In genomic region chr2:27890146-27891062, GRCh38 we compare ENCODE assay signal across 8 cellular contexts. TPM values are rescaled to one million over a fixed set of nuclear protein-coding genes. Genes with fewer than 3 reads are reported as not detected.
DNase-seq lines count a peak whose midpoint lies in the region; ATAC-seq and TF ChIP-seq lines count a peak whose summit lies in the region.

BABAM2 (plus strand) TSS chr2:27890729; CDS start chr2:27894557, 3,828 bp downstream.
RBKS (minus strand) TSS chr2:27890387; CDS start chr2:27890345, 42 bp downstream.

- peak within 1 kb of the TSS; percentile 87 for H2AFZ ChIP-seq in osteoblast (ENCODE audit: low read length)

- H3K36me3 ChIP-seq in GM06990 (ENCODE audit: control insufficient read depth, insufficient read depth, low read length) (no peaks in the 10 kb centered on the region), SK-N-MC (ENCODE audit: insufficient read depth, low read length) (no peaks in the 10 kb centered on the region), osteoblast (ENCODE audit: insufficient read depth, low read length) (peaks cover 3% of the 10 kb centered on the region), thoracic aorta (no peaks in the 10 kb centered on the region)

- ATAC-seq in HG02588 (IDR thresholded peaks at IDR 0.05; ENCODE audit: unreplicated experiment) (peak; percentile 84), thoracic aorta (ENCODE audit: insufficient number of reproducible peaks, low FRiP score, low read depth) (peak; percentile 89)

- peak within 1 kb of the TSS; percentile 80 for H3K4me3 ChIP-seq in GM06990 (replicated peaks; ENCODE audit: low read depth, low read length)
- H3K4me3 ChIP-seq in NB4 (ENCODE audit: low read depth, low read length) = peak within 1 kb of the TSS; percentile 92
- H3K4me3 ChIP-seq in SK-N-MC = peak within 1 kb of the TSS; percentile 95
- H3K4me3 ChIP-seq in osteoblast (ENCODE audit: insufficient read depth, low read length) = peak within 1 kb of the TSS; percentile 89
- peak within 1 kb of the TSS; percentile 80 for H3K4me3 ChIP-seq in thoracic aorta

- TF ChIP-seq CTCF in GM06990 (IDR thresholded peaks at IDR 0.05; ENCODE audit: insufficient read depth, low read length, poor library complexity, severe bottlenecking) (no peak), NB4 (IDR thresholded peaks at IDR 0.05; ENCODE audit: low read depth, low read length) (no peak), osteoblast (IDR thresholded peaks at IDR 0.05; ENCODE audit: extremely low read depth, low read depth, low read length) (no peak), thoracic aorta (IDR thresholded peaks at IDR 0.05) (no peak)

- H3K27me3 Mint-ChIP-seq in activated naive CD4-positive, alpha-beta T cell treated with anti-CD3 and anti-CD28 coated beads, Interleukin-2, amount 50 U/mL, for 24 hours = no peaks in the 10 kb centered on the region

- peak within 1 kb of the TSS; percentile 83 for H3K4me2 ChIP-seq in osteoblast (ENCODE audit: insufficient read depth, low read length)

- H3K4me1 ChIP-seq in osteoblast (ENCODE audit: insufficient read depth, low read length) (peaks cover 31% of the 10 kb centered on the region), thoracic aorta (ENCODE audit: control insufficient read depth in 1 of 2, low read depth in 2 of 2) (peaks cover 14 to 38% of the 10 kb centered on the region in 2 donors)

- no peaks in the 10 kb centered on the region for H3K27me3 ChIP-seq in GM06990 (replicated peaks; ENCODE audit: control insufficient read depth, insufficient read depth, low read length)
- H3K27me3 ChIP-seq in osteoblast (ENCODE audit: insufficient read depth, low read length) = no peaks in the 10 kb centered on the region
- H3K27me3 ChIP-seq in thoracic aorta (replicated peaks; ENCODE audit: insufficient read depth) = no peaks in the 10 kb centered on the region

- peaks cover 57% of the 10 kb centered on the region for H3K4me1 Mint-ChIP-seq in activated naive CD4-positive, alpha-beta T cell treated with anti-CD3 and anti-CD28 coated beads, Interleukin-2, amount 50 U/mL, for 24 hours

- H3K9ac ChIP-seq in SK-N-MC (ENCODE audit: insufficient read length) = peak within 1 kb of the TSS; percentile 86

- no peaks in the 10 kb centered on the region for H3K9me3 Mint-ChIP-seq in activated naive CD4-positive, alpha-beta T cell treated with anti-CD3 and anti-CD28 coated beads, Interleukin-2, amount 50 U/mL, for 24 hours

- H3K36me3 Mint-ChIP-seq in activated naive CD4-positive, alpha-beta T cell treated with anti-CD3 and anti-CD28 coated beads, Interleukin-2, amount 50 U/mL, for 24 hours = peaks cover 9% of the 10 kb centered on the region

- DNase-seq in GM06990 (ENCODE audit: extremely low read depth, insufficient read length) (peak; percentile 93), NB4 (ENCODE audit: low read depth) (peak; percentile 92), SK-N-MC (ENCODE audit: low read depth, low spot score) (peak; percentile 34), glomerular visceral epithelial cell (ENCODE audit: extremely low spot score) (peak; percentile 85), osteoblast (ENCODE audit: insufficient read length, low spot score, missing footprints) (peak; percentile 97), thoracic aorta (ENCODE audit: low spot score) (peak; percentile 76)

- TF ChIP-seq POLR2A in NB4 (IDR thresholded peaks at IDR 0.05; ENCODE audit: extremely low read depth, insufficient read length) = peak; percentile 67

- peak within 1 kb of the TSS; percentile 97 for H3K4me3 Mint-ChIP-seq in activated naive CD4-positive, alpha-beta T cell treated with anti-CD3 and anti-CD28 coated beads, Interleukin-2, amount 50 U/mL, for 24 hours

- peak within 1 kb of the TSS; percentile 100 for H3K27ac Mint-ChIP-seq in activated naive CD4-positive, alpha-beta T cell treated with anti-CD3 and anti-CD28 coated beads, Interleukin-2, amount 50 U/mL, for 24 hours

- no peaks in the 10 kb centered on the region for H3K9me3 ChIP-seq in SK-N-MC (ENCODE audit: low read depth, low read length)
- H3K9me3 ChIP-seq in osteoblast (ENCODE audit: low read depth, low read length) = no peaks in the 10 kb centered on the region
- H3K9me3 ChIP-seq in thoracic aorta = no peaks in the 10 kb centered on the region

- peak within 1 kb of the TSS; percentile 79 for H3K27ac ChIP-seq in SK-N-MC
- H3K27ac ChIP-seq in osteoblast (ENCODE audit: low read depth, low read length) = peak within 1 kb of the TSS; percentile 99
- H3K27ac ChIP-seq in thoracic aorta = peak within 1 kb of the TSS; percentile 83

- no peaks in the 10 kb centered on the region for H4K20me1 ChIP-seq in osteoblast (ENCODE audit: insufficient read depth, low read length)

- peaks cover 41% of the 10 kb centered on the region for H3K79me2 ChIP-seq in osteoblast (ENCODE audit: insufficient read depth, low read length)

RNA-seq across cellular contexts. Expression of gene BABAM2, which starts in this region (rescaled TPM):
- total RNA-seq in osteoblast = 42.0 and 45.4 TPM in 2 replicates
- total RNA-seq in thoracic aorta = 10 to 100 TPM; 24.7 to 32.8 TPM

RNA-seq across cellular contexts. Expression of gene RBKS, which starts in this region (rescaled TPM):
- total RNA-seq in osteoblast (1.1 and 2.1 TPM in 2 replicates), thoracic aorta (1 to 10 TPM; 3.1 to 5.0 TPM)

Comparison
In these comparisons a context has a peak if more than half of its experiments do, and no peak if none do; other contexts are left out.
1. Peak in every context shown above with its lines: DNase-seq, ATAC-seq, H3K4me3 ChIP-seq and H3K27ac ChIP-seq.
2. DNase-seq: peak in every context shown above with its lines; median percentile 97 in osteoblast; 93 in GM06990; 92 in NB4; 85 in glomerular visceral epithelial cell; 76 in thoracic aorta; 34 in SK-N-MC.